8 cellular contexts compared by ENCODE assay signal in the genomic region with DNA sequence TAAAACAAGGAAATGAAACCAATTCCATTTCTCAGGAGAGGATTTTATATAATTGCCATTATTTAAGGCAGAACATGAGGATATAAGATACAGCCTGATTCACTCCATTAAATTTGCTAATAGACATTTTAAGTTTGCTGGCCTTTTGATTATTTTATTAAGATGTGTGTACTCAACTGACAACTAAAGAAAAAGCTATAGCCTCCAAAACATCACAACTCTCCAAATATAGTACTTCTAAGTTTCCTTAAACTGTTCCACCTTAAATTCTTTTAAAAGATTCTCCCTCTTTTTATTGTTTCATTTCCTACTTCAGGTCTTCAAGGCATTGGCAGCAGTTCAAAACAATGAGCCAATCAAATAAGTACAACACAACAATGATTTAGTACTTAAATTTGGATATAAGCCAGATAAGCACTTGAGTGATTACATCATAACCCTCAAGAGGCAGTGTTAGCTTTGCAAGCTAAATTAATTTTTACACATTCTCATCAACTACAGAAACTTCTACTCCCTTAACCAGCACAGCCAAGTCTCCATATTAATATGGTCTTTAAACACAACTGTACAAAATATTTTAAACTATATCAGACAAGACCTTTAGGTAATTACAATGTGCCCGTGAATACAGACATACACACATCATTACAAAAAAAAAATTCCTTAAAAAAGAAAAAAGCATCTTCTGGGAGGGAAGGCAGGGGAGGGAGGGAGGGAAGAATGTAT.
DNase-seq lines count a peak whose midpoint lies in the region; ATAC-seq lines count a peak whose summit lies in the region.

No MANE protein-coding gene starts in this region.

- in situ Hi-C loops in Caki2 (cut with HindIII; ENCODE audit: low pct_unique_long_range_greater_than_20kb, low sequenced_read_pairs) = no loop called here

- ATAC-seq in sciatic nerve = peak; percentile 69

- peak; percentile 82 for DNase-seq in Caki2 (ENCODE audit: low read depth)
- peak; percentile 97 for DNase-seq in M059J (ENCODE audit: low read depth)
- peak; percentile 78 to 83 for DNase-seq in SHP77 (lab: John Stamatoyannopoulos, UW)
- DNase-seq in fibroblast of the conjunctiva (ENCODE audit: low read depth) = peak; percentile 88
- no peak for DNase-seq in sciatic nerve (ENCODE audit: low spot score)
- no peak for DNase-seq in stimulated activated CD4-positive, alpha-beta T cell treated with anti-CD3 and anti-CD28 coated beads, Interleukin-2, amount 100 ng/mL, for 48 hours
- DNase-seq in activated CD8-positive, alpha-beta memory T cell treated with anti-CD3 and anti-CD28 coated beads for 24 hours = no peak
- DNase-seq in superior temporal gyrus (ENCODE audit: extremely low spot score) = no peak

- intact Hi-C loops in sciatic nerve (cut with DNase I) = no loop called here

Comparison
In these comparisons a context has a peak if more than half of its experiments do, and no peak if none do; other contexts are left out.
1. DNase-seq: peak in Caki2 (single experiment), M059J (single experiment), SHP77 (2 of 2) and fibroblast of the conjunctiva (single experiment); none in sciatic nerve (single experiment), stimulated activated CD4-positive, alpha-beta T cell treated with anti-CD3 and anti-CD28 coated beads, Interleukin-2, amount 100 ng/mL, for 48 hours (0 of 2), activated CD8-positive, alpha-beta memory T cell treated with anti-CD3 and anti-CD28 coated beads for 24 hours (single experiment) and superior temporal gyrus (single experiment).